14 cellular contexts compared by ENCODE assay signal in the genomic region with DNA sequence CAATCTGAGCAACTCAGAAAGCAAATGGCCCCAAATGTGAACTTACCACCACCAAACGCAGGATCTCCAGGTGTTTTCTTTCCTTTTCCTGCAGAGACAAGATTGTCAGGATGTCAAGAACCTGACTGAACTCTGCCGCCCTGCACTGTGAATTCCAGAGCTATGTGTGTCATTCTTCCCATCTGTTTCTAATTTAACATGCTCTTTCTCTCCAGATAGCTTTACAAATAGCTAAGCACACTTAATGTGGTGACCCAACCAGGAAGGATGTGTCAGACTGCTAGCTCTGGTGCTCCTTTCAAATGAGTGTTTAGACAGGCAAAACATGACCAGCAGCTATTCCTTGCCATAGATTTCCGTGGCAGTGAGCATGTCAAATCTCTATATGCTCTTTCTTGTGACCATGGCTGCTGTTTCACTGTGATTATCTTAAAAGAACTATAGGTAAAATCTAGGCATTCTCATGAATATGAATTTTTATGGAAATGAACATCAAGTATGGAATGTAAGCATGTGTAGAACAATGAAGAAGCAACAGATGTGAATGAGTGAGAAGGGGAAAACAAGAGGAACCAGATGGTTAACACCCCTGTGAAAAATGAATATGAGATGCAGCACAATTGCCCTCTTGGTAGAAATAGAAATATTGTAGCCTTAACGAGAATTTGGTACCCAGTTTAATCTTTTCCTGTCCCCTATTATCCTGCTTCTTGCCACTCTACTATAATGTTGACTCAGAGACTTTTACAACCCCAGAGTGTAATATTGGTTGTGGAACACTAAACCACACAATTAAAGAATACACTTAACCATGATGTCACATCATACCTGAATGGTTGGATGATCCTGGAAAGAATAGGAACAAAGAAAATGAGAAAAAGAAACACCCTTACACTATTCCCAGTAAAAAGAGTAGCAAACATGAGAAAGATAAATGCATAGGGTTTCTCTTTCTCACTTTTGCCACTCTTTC.
DNase-seq lines count a peak whose midpoint lies in the region; ATAC-seq, FAIRE-seq and TF ChIP-seq lines count a peak whose summit lies in the region.
"Had no signal": no experiment of that assay in that cellular context is flagged by ENCODE, and none has a peak within 500 bp of the region (broad histone marks: within the 10 kb centered on the region; RNA-seq: fewer than 3 reads in every experiment).

No MANE protein-coding gene starts in this region.

- no peak for TF ChIP-seq POLR2A in breast epithelium (IDR thresholded peaks at IDR 0.05)

- no peaks in the 10 kb centered on the region for H3K27me3 ChIP-seq in breast epithelium

- H3K27ac ChIP-seq in breast epithelium, result no peak overlapping the region

- POLR2A ChIA-PET in MCF 10A (lab: Yijun Ruan, JAX), result no interaction called here

- no peaks in the 10 kb centered on the region for H3K4me1 ChIP-seq in breast epithelium

- no peaks in the 10 kb centered on the region for H3K36me3 ChIP-seq in breast epithelium

- H3K9me3 Mint-ChIP-seq in MCF 10A (ENCODE audit: unreplicated experiment), result no peaks in the 10 kb centered on the region

- no peak overlapping the region for H3K4me3 ChIP-seq in breast epithelium
- H3K4me3 ChIP-seq: GM12878, lung had no signal

- peaks cover 28% of the 10 kb centered on the region for H3K4me1 Mint-ChIP-seq in MCF 10A (ENCODE audit: insufficient read depth, unreplicated experiment)
- H3K4me1 Mint-ChIP-seq: B cell; stimulated activated naive B cell treated with anti-CD40 and anti-IgM and Interleukin-4, amounts not matched to agents 10 μg/mL and 1 μg/mL and 100 μg/mL, for 72 hours had no signal

- no peaks in the 10 kb centered on the region for H3K27me3 Mint-ChIP-seq in MCF 10A (ENCODE audit: insufficient read depth, unreplicated experiment)
- H3K27me3 Mint-ChIP-seq: B cell; stimulated activated naive B cell treated with anti-CD40 and anti-IgM and Interleukin-4, amounts not matched to agents 10 μg/mL and 1 μg/mL and 100 μg/mL, for 72 hours had no signal

- intact Hi-C loops in MCF 10A (cut with micrococcal nuclease), result no loop called here
- intact Hi-C loops in breast epithelium (cut with DNase I; ENCODE audit: low total_unique reads), result no loop called here

- TF ChIP-seq CTCF in MCF 10A (IDR thresholded peaks at IDR 0.05; ENCODE audit: unreplicated experiment) (no peak), breast epithelium (IDR thresholded peaks at IDR 0.05) (no peak)

- no peaks in the 10 kb centered on the region for H3K36me3 Mint-ChIP-seq in MCF 10A (ENCODE audit: insufficient read depth, unreplicated experiment)
- H3K36me3 Mint-ChIP-seq: stimulated activated naive B cell treated with anti-CD40 and anti-IgM and Interleukin-4, amounts not matched to agents 10 μg/mL and 1 μg/mL and 100 μg/mL, for 72 hours had no signal

- H3K4me3 Mint-ChIP-seq in MCF 10A (ENCODE audit: unreplicated experiment), result no peak overlapping the region
- H3K4me3 Mint-ChIP-seq: B cell; stimulated activated naive B cell treated with anti-CD40 and anti-IgM and Interleukin-4, amounts not matched to agents 10 μg/mL and 1 μg/mL and 100 μg/mL, for 72 hours had no signal

- ATAC-seq in GM18861 (IDR thresholded peaks at IDR 0.05; ENCODE audit: unreplicated experiment), result no peak
- ATAC-seq: GM12878; stimulated activated naive B cell treated with anti-CD40 and anti-IgM and Interleukin-4, amounts not matched to agents 10 μg/mL and 1 μg/mL and 100 μg/mL, for 72 hours had no signal

- FAIRE-seq in urothelium cell line (lab: Jason Lieb, UNC), result peak; percentile 59
- FAIRE-seq: GM12878 had no signal

- DNase-seq in MCF 10A (ENCODE audit: unreplicated experiment) (peak; percentile 29), breast epithelium (ENCODE audit: low spot score in 2 of 2) (no peak), amniotic epithelial cell (ENCODE audit: low read depth) (peak; percentile 64), hepatic stellate cell (ENCODE audit: low spot score) (peak; percentile 14), urothelium cell line (ENCODE audit: low spot score) (peak; percentile 50), superior temporal gyrus (ENCODE audit: extremely low spot score) (no peak), NAMALWA (ENCODE audit: low spot score) (no peak)
- DNase-seq: activated gamma-delta T cell; effector memory CD4-positive, alpha-beta T cell; stimulated activated naive B cell treated with anti-CD40 and anti-IgM and Interleukin-4, amounts not matched to agents 10 μg/mL and 1 μg/mL and 100 μg/mL, for 72 hours had no signal

- peak overlapping the region; percentile 4 for H3K27ac Mint-ChIP-seq in MCF 10A (ENCODE audit: low read depth, unreplicated experiment)
- H3K27ac Mint-ChIP-seq: B cell; stimulated activated naive B cell treated with anti-CD40 and anti-IgM and Interleukin-4, amounts not matched to agents 10 μg/mL and 1 μg/mL and 100 μg/mL, for 72 hours had no signal

- H3K9me3 ChIP-seq in breast epithelium, result no peaks in the 10 kb centered on the region

- no TSS peak for BruUV-seq in MCF 10A (replicated peaks; lab: Mats Ljungman, UMichigan)

- CTCF ChIA-PET in MCF 10A (lab: Yijun Ruan, JAX), result interaction anchor here (1.2 kb wide), 1 partner anchor 453 kb away, joined by 3 read pairs; no protein-coding TSS in a partner anchor

Comparison
In these comparisons a context has a peak if more than half of its experiments do, and no peak if none do; other contexts are left out.
1. DNase-seq: peak in MCF 10A (single experiment), amniotic epithelial cell (single experiment), hepatic stellate cell (single experiment) and urothelium cell line (single experiment); none in breast epithelium (0 of 2), superior temporal gyrus (single experiment) and NAMALWA (single experiment).